ENCODE assay signal across 8 cellular contexts in genomic region chr1:165597883-165598675, GRCh38. TPM values are rescaled to one million over a fixed set of nuclear protein-coding genes. Genes with fewer than 3 reads are reported as not detected.
DNase-seq lines count a peak whose midpoint lies in the region; ATAC-seq and TF ChIP-seq lines count a peak whose summit lies in the region.

No MANE protein-coding gene starts in this region.

- H3K79me2 ChIP-seq in PC-3 (ENCODE audit: low read length), result no peaks in the 10 kb centered on the region

- peak overlapping the region; percentile 71 for H3K4me3 ChIP-seq in Jurkat, Clone E6-1 (ENCODE audit: low read length)
- peak overlapping the region; percentile 76 for H3K4me3 ChIP-seq in PC-3 (ENCODE audit: low read length)
- peak overlapping the region; percentile 49 to 79 (median 52) for H3K4me3 ChIP-seq in esophagus squamous epithelium
- peak overlapping the region; percentile 76 to 89 for H3K4me3 ChIP-seq in muscle layer of duodenum (ENCODE audit: low read depth in 1 of 2, low read length in 2 of 2)

- no peaks in the 10 kb centered on the region for H3K36me3 Mint-ChIP-seq in activated T-cell treated with anti-CD3 and anti-CD28 coated beads, Interleukin-2, amount 50 U/mL, for 72 hours (ENCODE audit: insufficient read depth in 2 of 2)

- H3K4me1 ChIP-seq in PC-3 (ENCODE audit: insufficient read depth, low read length) (peaks cover 12% of the 10 kb centered on the region), esophagus squamous epithelium (peaks cover 5 to 27% (median 9%) of the 10 kb centered on the region in 3 donors), muscle layer of duodenum (ENCODE audit: control insufficient read depth in 1 of 2, insufficient read depth in 2 of 2, low read length in 2 of 2) (peaks cover 0 to 4% of the 10 kb centered on the region in 2 donors)

- peak overlapping the region; percentile 94 for H3K4me2 ChIP-seq in PC-3 (ENCODE audit: low read length)

- H3K9me3 Mint-ChIP-seq in activated T-cell treated with anti-CD3 and anti-CD28 coated beads, Interleukin-2, amount 50 U/mL, for 72 hours, result no peaks in the 10 kb centered on the region

- CTCF ChIA-PET in PC-3 (lab: Charles Lee), result interaction anchor here (0.7 kb wide), 1 partner anchor 231 kb away, joined by 3 read pairs; no protein-coding TSS in a partner anchor

- H3K9me2 ChIP-seq in PC-3 (replicated peaks; ENCODE audit: low read length), result no peaks in the 10 kb centered on the region

- intact Hi-C loops in PC-3 (cut with micrococcal nuclease) (loop anchor here (1.0 kb wide), 1 partner anchor 33 kb away; the partner anchor contains the start of gene MGST3), esophagus squamous epithelium (cut with DNase I) (no loop called here)

- DNase-seq in DMS153 treated with DMSO at 0.1 percent for 48 hours (lab: John Stamatoyannopoulos, UW; ENCODE audit: unreplicated experiment) (peak; percentile 99), PC-3 (peak; percentile 98), esophagus squamous epithelium (lab: John Stamatoyannopoulos, UW) (peak; percentile 81)
- DNase-seq in Jurkat, Clone E6-1 (ENCODE audit: low read depth, low spot score), result peak; percentile 90
- peak; percentile 96 to 97 for DNase-seq in activated T-cell treated with anti-CD3 and anti-CD28 coated beads, Interleukin-2, amount 50 U/mL, for 72 hours
- peak; percentile 90 for DNase-seq in stimulated activated CD8-positive, alpha-beta memory T cell treated with anti-CD3 and anti-CD28 coated beads, Interleukin-7, amount 100 ng/mL, for 24 hours (ENCODE audit: low read depth)

- TSS peak; percentile 96 for BruUV-seq in PC-3 (replicated peaks; lab: Mats Ljungman, UMichigan)

- 0 to 1% methylated on average over 8 to 27 of the region's 38 CpGs for WGBS in esophagus squamous epithelium, 2 donors

- no peak for TF ChIP-seq CTCF in PC-3 (conservative IDR thresholded peaks at IDR 0.05; ENCODE audit: low read depth, low read length)
- no peak for TF ChIP-seq CTCF in esophagus squamous epithelium (IDR thresholded peaks at IDR 0.05)

- H3K27ac ChIP-seq in PC-3 (ENCODE audit: low read length), result peak overlapping the region; percentile 73
- peak overlapping the region; percentile 69 to 82 (median 76) for H3K27ac ChIP-seq in esophagus squamous epithelium
- H3K27ac ChIP-seq in muscle layer of duodenum (ENCODE audit: low read length), result peak overlapping the region; percentile 89

- no peaks in the 10 kb centered on the region for H4K20me1 ChIP-seq in PC-3 (ENCODE audit: low read length)

- H3K9ac ChIP-seq in PC-3 (ENCODE audit: low read length), result peak overlapping the region; percentile 83

- peak overlapping the region; percentile 99 for H3K27ac Mint-ChIP-seq in activated T-cell treated with anti-CD3 and anti-CD28 coated beads, Interleukin-2, amount 50 U/mL, for 72 hours

- POLR2A ChIA-PET in PC-3 (lab: Charles Lee; ENCODE audit: unreplicated experiment), result interaction anchor here (0.6 to 1.1 kb wide), 4 partner anchors 34 to 231 kb away, joined by 3 to 7 read pairs (median 4); partner anchors contain the start of gene ALDH9A1

- H2AFZ ChIP-seq in PC-3 (ENCODE audit: low read length), result peak overlapping the region; percentile 97

- H3K27me3 Mint-ChIP-seq in activated T-cell treated with anti-CD3 and anti-CD28 coated beads, Interleukin-2, amount 50 U/mL, for 72 hours (ENCODE audit: low read depth), result peaks cover 33% of the 10 kb centered on the region

- H3K36me3 ChIP-seq in PC-3 (ENCODE audit: low read depth, low read length) (no peaks in the 10 kb centered on the region), esophagus squamous epithelium (no peaks in the 10 kb centered on the region), muscle layer of duodenum (ENCODE audit: control insufficient read depth in 1 of 2, insufficient read depth in 2 of 2, low read length in 2 of 2) (no peaks in the 10 kb centered on the region)

- H3F3A ChIP-seq in PC-3 (ENCODE audit: low read length, unreplicated experiment), result no peaks in the 10 kb centered on the region

- TF ChIP-seq POLR2A in esophagus squamous epithelium (IDR thresholded peaks at IDR 0.05), result no peak

- ATAC-seq in GM21717 (IDR thresholded peaks at IDR 0.05; ENCODE audit: unreplicated experiment) (peak; percentile 96), PC-3 (peak; percentile 97)
- peak; percentile 98 for ATAC-seq in activated T-cell treated with anti-CD3 and anti-CD28 coated beads, Interleukin-2, amount 50 U/mL, for 72 hours (replicated peaks in 1 of 2)

- peak overlapping the region; percentile 96 to 98 for H3K4me3 Mint-ChIP-seq in activated T-cell treated with anti-CD3 and anti-CD28 coated beads, Interleukin-2, amount 50 U/mL, for 72 hours

- H3K27me3 ChIP-seq in PC-3 (ENCODE audit: low read length) (peaks cover 11% of the 10 kb centered on the region), esophagus squamous epithelium (peaks cover 0 to 24% (median 0%) of the 10 kb centered on the region in 4 donors), muscle layer of duodenum (ENCODE audit: low read depth, low read length) (peaks cover 6% of the 10 kb centered on the region)

- H3K9me3 ChIP-seq in PC-3 (ENCODE audit: low read length) (no peaks in the 10 kb centered on the region), esophagus squamous epithelium (no peaks in the 10 kb centered on the region), muscle layer of duodenum (ENCODE audit: control insufficient read depth in 1 of 2, low read length in 2 of 2) (no peaks in the 10 kb centered on the region)

- H3K4me1 Mint-ChIP-seq in activated T-cell treated with anti-CD3 and anti-CD28 coated beads, Interleukin-2, amount 50 U/mL, for 72 hours (ENCODE audit: low read depth), result peaks cover 38% of the 10 kb centered on the region

RNA-seq across cellular contexts. Expression of gene MGST3, which starts 33.0 kb away (rescaled TPM):
- 90.7 TPM for polyA plus RNA-seq in Jurkat, Clone E6-1 (2012; ENCODE audit: insufficient read depth, insufficient read length)
- total RNA-seq in PC-3 (2014; rRNA removed), result 117 and 168 TPM in 2 replicates
- total RNA-seq in activated T-cell treated with anti-CD3 and anti-CD28 coated beads, Interleukin-2, amount 50 U/mL, for 72 hours, result 10 to 100 TPM; 32.9 to 48.5 TPM
- total RNA-seq in esophagus squamous epithelium, result 100 to 1,000 TPM in 1 of 4 donors, 10 to 100 TPM in 3; 64.7 to 103 (median 82.9) TPM

RNA-seq across cellular contexts. Expression of gene LRRC52, which starts 54.3 kb away (rescaled TPM):
- not detected for polyA plus RNA-seq in Jurkat, Clone E6-1 (2012; ENCODE audit: insufficient read depth, insufficient read length)
- not detected in 2 replicates for total RNA-seq in PC-3 (2014; rRNA removed)
- total RNA-seq in activated T-cell treated with anti-CD3 and anti-CD28 coated beads, Interleukin-2, amount 50 U/mL, for 72 hours, result not detected
- total RNA-seq in esophagus squamous epithelium, result not detected

Comparison
In these comparisons a context has a peak if more than half of its experiments do, and no peak if none do; other contexts are left out.
1. Peak in every context shown above with its lines: DNase-seq, ATAC-seq, H3K4me3 ChIP-seq and H3K27ac ChIP-seq.